8 cellular contexts compared by ENCODE assay signal in the genomic region with DNA sequence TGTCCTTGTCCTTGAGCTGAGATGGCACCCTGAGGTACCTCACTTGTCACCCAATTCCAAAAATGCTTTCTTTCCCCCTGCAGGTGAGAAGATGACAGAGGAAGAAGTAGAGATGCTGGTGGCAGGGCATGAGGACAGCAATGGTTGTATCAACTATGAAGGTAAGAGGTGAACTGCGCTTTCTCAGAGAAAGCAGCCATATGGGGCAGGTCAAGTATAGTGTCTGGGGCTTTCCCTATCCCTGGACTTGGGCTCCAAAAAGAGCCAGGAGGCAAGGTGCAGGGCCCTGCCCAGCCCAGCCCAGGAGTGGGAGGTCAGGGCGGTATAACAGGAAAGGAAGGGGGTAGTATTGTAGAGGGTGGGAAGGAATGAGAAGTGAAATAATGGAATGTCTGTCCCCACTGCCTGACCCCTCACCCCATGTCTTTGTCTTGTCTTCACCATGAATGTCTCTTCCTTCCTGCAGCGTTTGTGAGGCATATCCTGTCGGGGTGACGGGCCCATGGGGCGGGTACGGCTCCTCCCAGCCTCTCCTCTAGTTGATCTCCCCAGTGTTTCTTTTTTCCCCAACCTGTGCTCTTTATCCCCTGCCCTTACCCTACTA. TPM values are rescaled to one million over a fixed set of nuclear protein-coding genes. Genes with fewer than 3 reads are reported as not detected.
DNase-seq lines count a peak whose midpoint lies in the region; ATAC-seq and TF ChIP-seq lines count a peak whose summit lies in the region.

No MANE protein-coding gene starts in this region.

- no peaks in the 10 kb centered on the region for H3K9me3 ChIP-seq in CD8-positive, alpha-beta memory T cell (ENCODE audit: low read length)
- no peaks in the 10 kb centered on the region for H3K9me3 ChIP-seq in RWPE2 (ENCODE audit: severe bottlenecking)

- peak; percentile 56 to 71 (median 63) for DNase-seq in CD8-positive, alpha-beta memory T cell
- no peak for DNase-seq in RWPE2 (ENCODE audit: low spot score)
- no peak for DNase-seq in kidney epithelial cell (ENCODE audit: low read depth)
- DNase-seq in stimulated activated CD4-positive, alpha-beta T cell treated with anti-CD3 and anti-CD28 coated beads, TNF-alpha, amount 100 ng/mL, for 24 hours (ENCODE audit: low read depth in 3 of 3), result peak; percentile 34 to 60 (median 36)
- DNase-seq in SK-N-DZ (ENCODE audit: low spot score), result no peak

- POLR2A ChIA-PET in CD8-positive, alpha-beta memory T cell (lab: Charles Lee), result interaction anchor here (1.2 to 2.8 kb wide), 4 partner anchors 18 to 33 kb away, joined by 3 to 25 read pairs (median 8); a partner anchor contains a TSS

- CTCF ChIA-PET in CD8-positive, alpha-beta memory T cell (lab: Charles Lee), result interaction anchor here (1.0 to 3.7 kb wide), 5 partner anchors 29 to 42 kb away, joined by 3 to 24 read pairs (median 21); a partner anchor contains a TSS

- H3K4me1 ChIP-seq in CD8-positive, alpha-beta memory T cell (ENCODE audit: insufficient read depth, low read length), result peaks cover 37% of the 10 kb centered on the region
- H3K4me1 ChIP-seq in RWPE2 (ENCODE audit: insufficient read depth, poor library complexity, severe bottlenecking), result peaks cover 4% of the 10 kb centered on the region

- peak; percentile 18; the same call in 1 of the 3 replicates for ATAC-seq in RWPE2 (ENCODE audit: low read depth)
- no peak for ATAC-seq in HG02970 (IDR thresholded peaks at IDR 0.05; ENCODE audit: low FRiP score, unreplicated experiment)
- no peak for ATAC-seq in GM18867 (IDR thresholded peaks at IDR 0.05; ENCODE audit: unreplicated experiment)

- H3K9me3 Mint-ChIP-seq in CD8-positive, alpha-beta memory T cell, result no peaks in the 10 kb centered on the region
- no peaks in the 10 kb centered on the region for H3K9me3 Mint-ChIP-seq in activated naive CD8-positive, alpha-beta T cell (ENCODE audit: low read depth)

- H3K4me3 Mint-ChIP-seq in CD8-positive, alpha-beta memory T cell, result peak overlapping the region; percentile 92 to 100 (median 95)
- peak overlapping the region; percentile 98 for H3K4me3 Mint-ChIP-seq in activated naive CD8-positive, alpha-beta T cell

- peak overlapping the region; percentile 80 for H3K4me3 ChIP-seq in CD8-positive, alpha-beta memory T cell (ENCODE audit: low read length)
- H3K4me3 ChIP-seq in RWPE2 (ENCODE audit: severe bottlenecking) (peak overlapping the region; percentile 83), kidney epithelial cell (ENCODE audit: low read depth, low read length) (peak overlapping the region; percentile 66)

- TF ChIP-seq CTCF in RWPE2 (IDR thresholded peaks at IDR 0.05; ENCODE audit: poor library complexity, severe bottlenecking) (no peak), kidney epithelial cell (IDR thresholded peaks at IDR 0.05; ENCODE audit: insufficient read depth, low read length, poor library complexity, severe bottlenecking) (no peak)

- no peaks in the 10 kb centered on the region for H3K27me3 ChIP-seq in CD8-positive, alpha-beta memory T cell (ENCODE audit: insufficient read depth, low read length, poor library complexity, severe bottlenecking)
- H3K27me3 ChIP-seq in RWPE2 (ENCODE audit: insufficient read depth, poor library complexity, severe bottlenecking) (no peaks in the 10 kb centered on the region), kidney epithelial cell (ENCODE audit: control insufficient read depth, insufficient read depth, low read length) (no peaks in the 10 kb centered on the region)

- peaks cover 38 to 43% (median 42%) of the 10 kb centered on the region in 3 donors for H3K4me1 Mint-ChIP-seq in CD8-positive, alpha-beta memory T cell
- H3K4me1 Mint-ChIP-seq in activated naive CD8-positive, alpha-beta T cell (ENCODE audit: low read depth), result peaks cover 42% of the 10 kb centered on the region

- H3K27me3 Mint-ChIP-seq in CD8-positive, alpha-beta memory T cell, result no peaks in the 10 kb centered on the region
- no peaks in the 10 kb centered on the region for H3K27me3 Mint-ChIP-seq in activated naive CD8-positive, alpha-beta T cell

- H3K36me3 Mint-ChIP-seq in CD8-positive, alpha-beta memory T cell, result peaks cover 0 to 72% (median 12%) of the 10 kb centered on the region in 3 donors
- peaks cover 18% of the 10 kb centered on the region for H3K36me3 Mint-ChIP-seq in activated naive CD8-positive, alpha-beta T cell

- peaks cover 45% of the 10 kb centered on the region for H3K36me3 ChIP-seq in CD8-positive, alpha-beta memory T cell (ENCODE audit: insufficient read depth, low read length)
- H3K36me3 ChIP-seq in RWPE2 (ENCODE audit: low read depth), result peaks cover 68% of the 10 kb centered on the region
- H3K36me3 ChIP-seq in kidney epithelial cell (ENCODE audit: control insufficient read depth, insufficient read depth, low read length), result peaks cover 7% of the 10 kb centered on the region

- H3K27ac Mint-ChIP-seq in CD8-positive, alpha-beta memory T cell, result peak overlapping the region; percentile 87 to 100 (median 96)
- peak overlapping the region; percentile 97 for H3K27ac Mint-ChIP-seq in activated naive CD8-positive, alpha-beta T cell

- peak overlapping the region; percentile 94 for H3K27ac ChIP-seq in CD8-positive, alpha-beta memory T cell (ENCODE audit: low read depth, low read length)
- H3K27ac ChIP-seq in RWPE2 (ENCODE audit: poor library complexity, severe bottlenecking), result peak overlapping the region; percentile 87

RNA-seq across cellular contexts. Expression of a gene that starts 2.1 kb away (rescaled TPM):
- 1,000 to 10,000 TPM; 1,010 to 1,017 TPM for total RNA-seq in CD8-positive, alpha-beta memory T cell
- 2,423 TPM for polyA plus RNA-seq in CD8-positive, alpha-beta memory T cell
- total RNA-seq in kidney epithelial cell, result 1,283 and 1,365 TPM in 2 replicates
- 987 and 1,003 TPM in 2 replicates for polyA plus RNA-seq in SK-N-DZ (2014; cell fraction: cytosol; rRNA removed)
- polyA plus RNA-seq in SK-N-DZ (2014; cell fraction: nucleus; rRNA removed), result 395 and 729 TPM in 2 replicates

RNA-seq across cellular contexts. Expression of a gene that starts 7.9 kb away (rescaled TPM):
- 10 to 100 TPM; 68.6 to 70.0 TPM for total RNA-seq in CD8-positive, alpha-beta memory T cell
- 6.2 TPM for polyA plus RNA-seq in CD8-positive, alpha-beta memory T cell
- total RNA-seq in kidney epithelial cell, result 95.2 and 107 TPM in 2 replicates
- polyA plus RNA-seq in SK-N-DZ (2014; cell fraction: cytosol; rRNA removed), result 234 and 235 TPM in 2 replicates
- polyA plus RNA-seq in SK-N-DZ (2014; cell fraction: nucleus; rRNA removed), result 153 and 192 TPM in 2 replicates

RNA-seq across cellular contexts. Expression of a gene that starts 29.0 kb away (rescaled TPM):
- 100 to 1,000 TPM; 107 to 118 TPM for total RNA-seq in CD8-positive, alpha-beta memory T cell
- polyA plus RNA-seq in CD8-positive, alpha-beta memory T cell, result 92.4 TPM
- total RNA-seq in kidney epithelial cell, result 33.7 and 40.5 TPM in 2 replicates
- 37.5 and 42.6 TPM in 2 replicates for polyA plus RNA-seq in SK-N-DZ (2014; cell fraction: cytosol; rRNA removed)
- 113 and 170 TPM in 2 replicates for polyA plus RNA-seq in SK-N-DZ (2014; cell fraction: nucleus; rRNA removed)

RNA-seq across cellular contexts. Expression of a gene that starts 32.2 kb away (rescaled TPM):
- total RNA-seq in CD8-positive, alpha-beta memory T cell, result 100 to 1,000 TPM; 185 to 191 TPM
- 374 TPM for polyA plus RNA-seq in CD8-positive, alpha-beta memory T cell
- 213 and 309 TPM in 2 replicates for total RNA-seq in kidney epithelial cell
- polyA plus RNA-seq in SK-N-DZ (2014; cell fraction: cytosol; rRNA removed), result 52.5 and 91.4 TPM in 2 replicates
- 56.6 and 68.2 TPM in 2 replicates for polyA plus RNA-seq in SK-N-DZ (2014; cell fraction: nucleus; rRNA removed)

RNA-seq across cellular contexts. Expression of a gene that starts 42.2 kb away (rescaled TPM):
- total RNA-seq in CD8-positive, alpha-beta memory T cell, result 1 to 10 TPM; 8.1 to 9.0 TPM
- 3.2 TPM for polyA plus RNA-seq in CD8-positive, alpha-beta memory T cell
- 3.0 and 4.7 TPM in 2 replicates for total RNA-seq in kidney epithelial cell
- polyA plus RNA-seq in SK-N-DZ (2014; cell fraction: cytosol; rRNA removed), result 4.9 and 5.9 TPM in 2 replicates
- polyA plus RNA-seq in SK-N-DZ (2014; cell fraction: nucleus; rRNA removed), result 5.0 and 5.6 TPM in 2 replicates

Comparison
In these comparisons a context has a peak if more than half of its experiments do, and no peak if none do; other contexts are left out.
1. DNase-seq: peak in CD8-positive, alpha-beta memory T cell (5 of 5) and stimulated activated CD4-positive, alpha-beta T cell treated with anti-CD3 and anti-CD28 coated beads, TNF-alpha, amount 100 ng/mL, for 24 hours (3 of 3); none in RWPE2 (single experiment), kidney epithelial cell (single experiment) and SK-N-DZ (single experiment).
2. Peak in every context shown above with its lines, with median percentiles within 50 percentile points of each other: H3K4me3 ChIP-seq.